In the genomic region with DNA sequence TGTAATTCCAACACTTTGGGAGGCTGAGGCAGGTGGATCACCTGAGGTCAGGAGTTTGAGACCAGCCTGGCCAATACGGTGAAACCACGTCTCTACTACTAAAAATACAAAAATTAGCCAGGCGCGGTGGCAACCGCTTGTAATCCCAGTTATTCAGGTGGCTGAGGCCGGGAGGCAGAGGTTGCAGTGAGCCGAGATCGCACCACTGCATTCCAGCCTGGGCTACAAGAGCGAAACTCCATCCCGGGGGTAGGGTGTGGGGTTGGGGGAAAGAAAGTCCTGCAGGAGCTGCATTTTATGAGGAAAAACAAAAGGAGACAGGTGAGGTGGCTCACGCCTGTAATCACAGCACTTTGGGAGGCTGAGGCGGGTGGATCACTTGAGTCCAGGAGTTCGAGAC, we compare ENCODE assay signal across 1 cellular context. TPM values are rescaled to one million over a fixed set of nuclear protein-coding genes. Genes with fewer than 3 reads are reported as not detected.
"Had no signal": no experiment of that assay in that cellular context is flagged by ENCODE, and none has a peak within 500 bp of the region (broad histone marks: within the 10 kb centered on the region; RNA-seq: fewer than 3 reads in every experiment).

No MANE protein-coding gene starts in this region.

RNA-seq across cellular contexts. Expression of a gene that starts 23.3 kb away (rescaled TPM):
- total RNA-seq: mesenteric fat pad had no signal
